In genomic region chr5:141560725-141561483, GRCh38 we compare ENCODE assay signal across 1 cellular context.
TF ChIP-seq lines count a peak whose summit lies in the region.

No MANE protein-coding gene starts in this region.

TF ChIP-seq in H1, 55 proteins besides CTCF, POLR2A, EP300 and RAD21 (continued from another document):
- no peak for TF ChIP-seq CHD7 (IDR thresholded peaks at IDR 0.05; ENCODE audit: insufficient replicate concordance, low read length)
- TF ChIP-seq RNF2 (IDR thresholded peaks at IDR 0.05; ENCODE audit: borderline replicate concordance, low read depth, low read length, missing control alignments, poor library complexity, severe bottlenecking) = no peak
- no peak; the same call in 1 of the 2 replicates for TF ChIP-seq TEAD4 (IDR thresholded peaks at IDR 0.05; ENCODE audit: low read depth, low read length)
- TF ChIP-seq CHD2 (IDR thresholded peaks at IDR 0.05; ENCODE audit: low read length) = no peak
- TF ChIP-seq ATF2 (IDR thresholded peaks at IDR 0.05; ENCODE audit: low read length) = peak; percentile 99
- TF ChIP-seq, protein P1, sequence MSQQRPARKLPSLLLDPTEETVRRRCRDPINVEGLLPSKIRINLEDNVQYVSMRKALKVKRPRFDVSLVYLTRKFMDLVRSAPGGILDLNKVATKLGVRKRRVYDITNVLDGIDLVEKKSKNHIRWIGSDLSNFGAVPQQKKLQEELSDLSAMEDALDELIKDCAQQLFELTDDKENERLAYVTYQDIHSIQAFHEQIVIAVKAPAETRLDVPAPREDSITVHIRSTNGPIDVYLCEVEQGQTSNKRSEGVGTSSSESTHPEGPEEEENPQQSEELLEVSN (IDR thresholded peaks at IDR 0.05) = no peak
- no peak for TF ChIP-seq FOSL1 (IDR thresholded peaks at IDR 0.05; ENCODE audit: insufficient read depth, low read depth, low read length)
- TF ChIP-seq NRF1 (IDR thresholded peaks at IDR 0.05; ENCODE audit: low read depth, low read length) = no peak
- no peak for TF ChIP-seq CHD1 (IDR thresholded peaks at IDR 0.05; ENCODE audit: low read depth, low read length)
- peak; percentile 74 for TF ChIP-seq CEBPB (IDR thresholded peaks at IDR 0.05; ENCODE audit: low read depth, low read length)
- peak; percentile 67 for TF ChIP-seq TAF1 (IDR thresholded peaks at IDR 0.05; ENCODE audit: low read depth, low read length)
- TF ChIP-seq MAFK (IDR thresholded peaks at IDR 0.05; ENCODE audit: low read depth, low read length) = no peak
- no peak for TF ChIP-seq EZH2 (IDR thresholded peaks at IDR 0.05; ENCODE audit: low read depth, low read length, severe bottlenecking)
- no peak for TF ChIP-seq CBX8 (IDR thresholded peaks at IDR 0.05; ENCODE audit: borderline replicate concordance, low read depth, low read length)
- peak; percentile 79; the same call in 1 of the 2 replicates for TF ChIP-seq JUND (IDR thresholded peaks at IDR 0.05; ENCODE audit: low read length)
- no peak for TF ChIP-seq KDM5A (IDR thresholded peaks at IDR 0.05; ENCODE audit: low read length)
- peak; percentile 50; the same call in 1 of the 2 replicates for TF ChIP-seq ATF3 (IDR thresholded peaks at IDR 0.05; ENCODE audit: insufficient read depth, low read depth, low read length)
- TF ChIP-seq PHF8 (conservative IDR thresholded peaks at IDR 0.05; ENCODE audit: low read depth, low read length) = no peak
- TF ChIP-seq JUN (IDR thresholded peaks at IDR 0.05; ENCODE audit: low read depth, low read length) = peak; percentile 64
- TF ChIP-seq GABPA (IDR thresholded peaks at IDR 0.05; ENCODE audit: borderline replicate concordance, insufficient read depth, low read length) = no peak
- TF ChIP-seq KDM4A (IDR thresholded peaks at IDR 0.05; ENCODE audit: low read depth, low read length, severe bottlenecking) = no peak
- no peak for TF ChIP-seq HDAC2 (IDR thresholded peaks at IDR 0.05; ENCODE audit: borderline replicate concordance in 1 of 2, low read depth in 2 of 2, low read length in 2 of 2)
- TF ChIP-seq EGR1 (IDR thresholded peaks at IDR 0.05; ENCODE audit: borderline replicate concordance, low read depth, low read length) = no peak
- peak; percentile 85; the same call in 1 of the 2 replicates for TF ChIP-seq YY1 (IDR thresholded peaks at IDR 0.05; ENCODE audit: low read depth, low read length)
- TF ChIP-seq SAP30 (IDR thresholded peaks at IDR 0.05; ENCODE audit: insufficient read depth, insufficient replicate concordance, low read length) = no peak
